Comparison of ENCODE assay signal across 1 cellular context in the genomic region with DNA sequence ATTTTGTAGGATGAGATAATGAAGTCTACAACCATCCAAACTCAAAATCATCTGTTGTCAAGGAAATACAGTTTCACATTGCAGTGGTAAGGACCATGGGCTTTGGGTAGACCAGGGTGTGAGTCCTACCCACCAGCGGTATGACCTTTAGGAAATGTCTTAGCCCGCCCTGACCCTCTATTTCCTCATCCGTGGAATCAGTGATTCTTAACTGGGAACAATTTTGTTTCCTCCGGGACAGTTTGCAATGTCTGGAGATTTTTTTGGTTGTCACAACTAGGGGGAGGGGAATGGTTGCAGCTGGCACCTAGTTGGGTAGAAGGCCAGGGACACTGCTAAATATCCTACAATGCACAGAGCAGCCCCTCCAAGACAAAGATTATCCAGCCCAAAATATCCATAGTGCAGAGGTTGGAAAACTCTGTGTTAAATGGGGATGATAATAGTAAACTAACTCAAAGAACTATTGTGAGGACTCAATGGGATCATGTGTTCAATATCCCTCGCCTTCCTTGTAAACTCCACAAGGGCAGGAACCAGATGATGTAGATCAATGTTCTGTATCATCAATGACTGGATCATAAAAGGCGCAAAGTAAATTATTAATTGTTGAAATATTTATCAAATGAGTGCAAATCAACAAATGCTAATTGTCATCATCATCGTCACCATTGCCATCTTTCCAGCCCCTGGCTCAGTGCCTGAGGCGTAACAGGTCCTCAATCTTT.
TF ChIP-seq lines count a peak whose summit lies in the region.

No MANE protein-coding gene starts in this region.

TF ChIP-seq in HepG2, 621 proteins besides CTCF, POLR2A, EP300 and RAD21 (continued from another document and continues in another):
- TF ChIP-seq, protein P1, sequence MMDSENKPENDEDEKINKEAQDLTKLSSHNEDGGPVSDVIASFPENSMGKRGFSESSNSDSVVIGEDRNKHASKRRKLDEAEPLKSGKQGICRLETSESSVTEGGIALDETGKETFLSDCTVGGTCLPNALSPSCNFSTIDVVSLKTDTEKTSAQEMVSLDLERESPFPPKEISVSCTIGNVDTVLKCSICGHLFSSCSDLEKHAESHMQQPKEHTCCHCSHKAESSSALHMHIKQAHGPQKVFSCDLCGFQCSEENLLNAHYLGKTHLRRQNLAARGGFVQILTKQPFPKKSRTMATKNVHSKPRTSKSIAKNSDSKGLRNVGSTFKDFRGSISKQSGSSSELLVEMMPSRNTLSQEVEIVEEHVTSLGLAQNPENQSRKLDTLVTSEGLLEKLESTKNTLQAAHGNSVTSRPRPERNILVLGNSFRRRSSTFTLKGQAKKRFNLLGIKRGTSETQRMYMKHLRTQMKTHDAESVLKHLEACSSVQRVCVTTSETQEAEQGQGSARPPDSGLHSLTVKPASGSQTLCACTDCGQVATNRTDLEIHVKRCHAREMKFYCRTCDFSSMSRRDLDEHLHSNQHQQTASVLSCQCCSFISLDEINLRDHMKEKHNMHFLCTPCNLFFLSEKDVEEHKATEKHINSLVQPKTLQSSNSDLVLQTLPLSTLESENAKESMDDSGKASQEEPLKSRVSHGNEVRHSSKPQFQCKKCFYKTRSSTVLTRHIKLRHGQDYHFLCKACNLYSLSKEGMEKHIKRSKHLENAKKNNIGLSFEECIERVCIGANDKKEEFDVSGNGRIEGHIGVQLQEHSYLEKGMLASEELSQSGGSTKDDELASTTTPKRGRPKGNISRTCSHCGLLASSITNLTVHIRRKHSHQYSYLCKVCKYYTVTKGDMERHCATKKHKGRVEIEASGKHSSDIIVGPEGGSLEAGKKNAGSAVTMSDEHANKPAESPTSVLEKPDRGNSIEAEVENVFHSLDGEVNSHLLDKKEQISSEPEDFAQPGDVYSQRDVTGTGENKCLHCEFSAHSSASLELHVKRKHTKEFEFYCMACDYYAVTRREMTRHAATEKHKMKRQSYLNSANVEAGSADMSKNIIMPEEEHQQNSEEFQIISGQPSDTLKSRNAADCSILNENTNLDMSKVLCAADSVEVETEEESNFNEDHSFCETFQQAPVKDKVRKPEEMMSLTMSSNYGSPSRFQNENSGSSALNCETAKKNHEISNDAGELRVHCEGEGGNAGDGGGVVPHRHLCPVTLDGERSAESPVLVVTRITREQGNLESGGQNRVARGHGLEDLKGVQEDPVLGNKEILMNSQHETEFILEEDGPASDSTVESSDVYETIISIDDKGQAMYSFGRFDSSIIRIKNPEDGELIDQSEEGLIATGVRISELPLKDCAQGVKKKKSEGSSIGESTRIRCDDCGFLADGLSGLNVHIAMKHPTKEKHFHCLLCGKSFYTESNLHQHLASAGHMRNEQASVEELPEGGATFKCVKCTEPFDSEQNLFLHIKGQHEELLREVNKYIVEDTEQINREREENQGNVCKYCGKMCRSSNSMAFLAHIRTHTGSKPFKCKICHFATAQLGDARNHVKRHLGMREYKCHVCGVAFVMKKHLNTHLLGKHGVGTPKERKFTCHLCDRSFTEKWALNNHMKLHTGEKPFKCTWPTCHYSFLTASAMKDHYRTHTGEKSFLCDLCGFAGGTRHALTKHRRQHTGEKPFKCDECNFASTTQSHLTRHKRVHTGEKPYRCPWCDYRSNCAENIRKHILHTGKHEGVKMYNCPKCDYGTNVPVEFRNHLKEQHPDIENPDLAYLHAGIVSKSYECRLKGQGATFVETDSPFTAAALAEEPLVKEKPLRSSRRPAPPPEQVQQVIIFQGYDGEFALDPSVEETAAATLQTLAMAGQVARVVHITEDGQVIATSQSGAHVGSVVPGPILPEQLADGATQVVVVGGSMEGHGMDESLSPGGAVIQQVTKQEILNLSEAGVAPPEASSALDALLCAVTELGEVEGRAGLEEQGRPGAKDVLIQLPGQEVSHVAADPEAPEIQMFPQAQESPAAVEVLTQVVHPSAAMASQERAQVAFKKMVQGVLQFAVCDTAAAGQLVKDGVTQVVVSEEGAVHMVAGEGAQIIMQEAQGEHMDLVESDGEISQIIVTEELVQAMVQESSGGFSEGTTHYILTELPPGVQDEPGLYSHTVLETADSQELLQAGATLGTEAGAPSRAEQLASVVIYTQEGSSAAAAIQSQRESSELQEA (CRISPR knock-in tag; IDR thresholded peaks at IDR 0.05; ENCODE audit: not compliant biosample characterization), result no peak
- TF ChIP-seq ZNF879 (CRISPR knock-in tag; IDR thresholded peaks at IDR 0.05) (no peak), ZNF644 (CRISPR knock-in tag; IDR thresholded peaks at IDR 0.05; ENCODE audit: low read depth) (no peak), GMEB1 (CRISPR knock-in tag; IDR thresholded peaks at IDR 0.05; ENCODE audit: borderline replicate concordance) (no peak), ZNF264 (CRISPR knock-in tag; IDR thresholded peaks at IDR 0.05) (0 out of 2 replicates have a peak, but pooled peaks have one; percentile 65), MBNL3 (CRISPR knock-in tag; conservative IDR thresholded peaks at IDR 0.05) (no peak), ZNF83 (CRISPR knock-in tag; IDR thresholded peaks at IDR 0.05; ENCODE audit: borderline replicate concordance) (no peak), ELF1 (CRISPR knock-in tag; IDR thresholded peaks at IDR 0.05) (no peak), ZNF136 (CRISPR knock-in tag; IDR thresholded peaks at IDR 0.05; ENCODE audit: low read depth) (no peak), ZBED4 (CRISPR knock-in tag; IDR thresholded peaks at IDR 0.05; ENCODE audit: borderline replicate concordance) (no peak), SKI (IDR thresholded peaks at IDR 0.05; ENCODE audit: partially characterized antibody) (no peak), ZNF496 (CRISPR knock-in tag; IDR thresholded peaks at IDR 0.05; ENCODE audit: insufficient replicate concordance) (no peak), ATAD3A (CRISPR knock-in tag; IDR thresholded peaks at IDR 0.05) (no peak), NBN (conservative IDR thresholded peaks at IDR 0.05) (no peak), TAF1 (CRISPR knock-in tag; IDR thresholded peaks at IDR 0.05) (no peak), ZNF256 (CRISPR knock-in tag; conservative IDR thresholded peaks at IDR 0.05) (no peak), DMAP1 (CRISPR knock-in tag; IDR thresholded peaks at IDR 0.05) (no peak), SMAD3 (CRISPR knock-in tag; IDR thresholded peaks at IDR 0.05) (no peak), ZBTB43 (CRISPR knock-in tag; conservative IDR thresholded peaks at IDR 0.05) (no peak), ZNF577 (CRISPR knock-in tag; IDR thresholded peaks at IDR 0.05; ENCODE audit: borderline replicate concordance, low read depth) (no peak), HNRNPL (IDR thresholded peaks at IDR 0.05; ENCODE audit: low read depth, low read length) (no peak), ZBTB7A (CRISPR knock-in tag; IDR thresholded peaks at IDR 0.05) (no peak)
- TF ChIP-seq, protein P2, sequence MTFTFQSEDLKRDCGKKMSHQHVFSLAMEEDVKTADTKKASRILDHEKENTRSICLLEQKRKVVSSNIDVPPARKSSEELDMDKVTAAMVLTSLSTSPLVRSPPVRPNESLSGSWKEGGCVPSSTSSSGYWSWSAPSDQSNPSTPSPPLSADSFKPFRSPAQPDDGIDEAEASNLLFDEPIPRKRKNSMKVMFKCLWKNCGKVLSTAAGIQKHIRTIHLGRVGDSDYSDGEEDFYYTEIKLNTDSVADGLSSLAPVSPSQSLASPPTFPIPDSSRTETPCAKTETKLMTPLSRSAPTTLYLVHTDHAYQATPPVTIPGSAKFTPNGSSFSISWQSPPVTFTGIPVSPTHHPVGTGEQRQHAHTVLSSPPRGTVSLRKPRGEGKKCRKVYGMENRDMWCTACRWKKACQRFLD (CRISPR knock-in tag; IDR thresholded peaks at IDR 0.05; ENCODE audit: borderline replicate concordance), result no peak
- TF ChIP-seq, protein P3, sequence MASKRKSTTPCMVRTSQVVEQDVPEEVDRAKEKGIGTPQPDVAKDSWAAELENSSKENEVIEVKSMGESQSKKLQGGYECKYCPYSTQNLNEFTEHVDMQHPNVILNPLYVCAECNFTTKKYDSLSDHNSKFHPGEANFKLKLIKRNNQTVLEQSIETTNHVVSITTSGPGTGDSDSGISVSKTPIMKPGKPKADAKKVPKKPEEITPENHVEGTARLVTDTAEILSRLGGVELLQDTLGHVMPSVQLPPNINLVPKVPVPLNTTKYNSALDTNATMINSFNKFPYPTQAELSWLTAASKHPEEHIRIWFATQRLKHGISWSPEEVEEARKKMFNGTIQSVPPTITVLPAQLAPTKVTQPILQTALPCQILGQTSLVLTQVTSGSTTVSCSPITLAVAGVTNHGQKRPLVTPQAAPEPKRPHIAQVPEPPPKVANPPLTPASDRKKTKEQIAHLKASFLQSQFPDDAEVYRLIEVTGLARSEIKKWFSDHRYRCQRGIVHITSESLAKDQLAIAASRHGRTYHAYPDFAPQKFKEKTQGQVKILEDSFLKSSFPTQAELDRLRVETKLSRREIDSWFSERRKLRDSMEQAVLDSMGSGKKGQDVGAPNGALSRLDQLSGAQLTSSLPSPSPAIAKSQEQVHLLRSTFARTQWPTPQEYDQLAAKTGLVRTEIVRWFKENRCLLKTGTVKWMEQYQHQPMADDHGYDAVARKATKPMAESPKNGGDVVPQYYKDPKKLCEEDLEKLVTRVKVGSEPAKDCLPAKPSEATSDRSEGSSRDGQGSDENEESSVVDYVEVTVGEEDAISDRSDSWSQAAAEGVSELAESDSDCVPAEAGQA (IDR thresholded peaks at IDR 0.05; ENCODE audit: low read depth), result no peak
- TF ChIP-seq, protein P3 (CRISPR knock-in tag; IDR thresholded peaks at IDR 0.05; ENCODE audit: borderline replicate concordance), result 0 out of 2 replicates have a peak, but pooled peaks have one; percentile 44
